Comparison of ENCODE assay signal across 1 cellular context in genomic region chr7:28984219-28984618, GRCh38.
TF ChIP-seq lines count a peak whose summit lies in the region.

No MANE protein-coding gene starts in this region.

TF ChIP-seq in HepG2, 621 proteins besides CTCF, POLR2A, EP300 and RAD21:
- TF ChIP-seq PRDM10 (CRISPR knock-in tag; IDR thresholded peaks at IDR 0.05; ENCODE audit: low read depth) (no peak), TMF1 (CRISPR knock-in tag; IDR thresholded peaks at IDR 0.05; ENCODE audit: low read depth) (no peak), HDAC1 (CRISPR knock-in tag; IDR thresholded peaks at IDR 0.05) (no peak), KDM5B (CRISPR knock-in tag; IDR thresholded peaks at IDR 0.05; ENCODE audit: borderline replicate concordance) (no peak), ZNF552 (CRISPR knock-in tag; IDR thresholded peaks at IDR 0.05; ENCODE audit: borderline replicate concordance) (no peak)
